In the genomic region with DNA sequence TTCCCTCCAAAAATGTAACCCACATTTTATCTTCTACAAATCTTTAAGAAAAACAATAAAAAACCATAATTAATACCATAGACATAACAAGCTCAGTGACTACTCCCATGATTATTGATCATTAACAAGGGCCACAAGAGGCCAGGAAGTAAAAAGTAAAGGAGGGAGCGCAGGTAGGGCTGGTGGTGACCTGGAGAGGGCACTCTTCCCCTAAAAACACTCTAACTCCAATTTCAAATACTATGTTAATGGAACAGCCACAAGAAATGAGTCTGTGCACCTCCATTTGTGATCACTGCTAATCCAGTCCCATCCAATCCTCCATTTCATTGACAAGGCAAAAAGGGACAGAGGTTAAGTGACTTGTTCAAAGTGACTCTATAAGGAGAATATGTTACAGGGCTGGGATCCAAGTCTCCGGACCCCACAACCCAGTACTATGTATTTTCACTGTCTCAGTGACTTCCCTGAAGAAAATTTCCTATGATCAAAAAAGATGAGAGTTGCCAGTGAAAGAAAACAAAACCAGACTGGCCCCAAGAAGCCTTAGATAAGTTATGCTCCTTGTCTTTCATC, we compare ENCODE assay signal across 1 cellular context.
TF ChIP-seq lines count a peak whose summit lies in the region.

No MANE protein-coding gene starts in this region.

TF ChIP-seq in H1, 55 proteins besides CTCF, POLR2A, EP300 and RAD21:
- TF ChIP-seq SIX5 (IDR thresholded peaks at IDR 0.05; ENCODE audit: low read depth, low read length), result no peak
- no peak for TF ChIP-seq ASH2L (IDR thresholded peaks at IDR 0.05; ENCODE audit: low read length)
- TF ChIP-seq RBBP5 (IDR thresholded peaks at IDR 0.05; ENCODE audit: borderline replicate concordance, low read depth, low read length), result no peak
- no peak for TF ChIP-seq CREB1 (IDR thresholded peaks at IDR 0.05)
- no peak for TF ChIP-seq SRF (IDR thresholded peaks at IDR 0.05; ENCODE audit: low read depth, low read length)
- TF ChIP-seq TAF7 (optimal IDR thresholded peaks at IDR 0.05; ENCODE audit: borderline replicate concordance, low read depth, low read length), result no peak
- no peak for TF ChIP-seq NANOG (IDR thresholded peaks at IDR 0.05; ENCODE audit: insufficient read depth, low read depth, low read length, poor library complexity, severe bottlenecking)
- TF ChIP-seq, protein P1, sequence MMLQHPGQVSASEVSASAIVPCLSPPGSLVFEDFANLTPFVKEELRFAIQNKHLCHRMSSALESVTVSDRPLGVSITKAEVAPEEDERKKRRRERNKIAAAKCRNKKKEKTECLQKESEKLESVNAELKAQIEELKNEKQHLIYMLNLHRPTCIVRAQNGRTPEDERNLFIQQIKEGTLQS (IDR thresholded peaks at IDR 0.05; ENCODE audit: insufficient read depth, low read depth, low read length), result no peak
- TF ChIP-seq RFX5 (IDR thresholded peaks at IDR 0.05; ENCODE audit: borderline replicate concordance, low read depth, low read length), result no peak
- no peak for TF ChIP-seq EGR1 (IDR thresholded peaks at IDR 0.05; ENCODE audit: borderline replicate concordance, low read depth, low read length)
- no peak for TF ChIP-seq CTBP2 (IDR thresholded peaks at IDR 0.05; ENCODE audit: borderline replicate concordance, insufficient read depth, insufficient read length, low read length)
- no peak for TF ChIP-seq HDAC2 (IDR thresholded peaks at IDR 0.05; ENCODE audit: borderline replicate concordance in 1 of 2, low read depth in 2 of 2, low read length in 2 of 2)
